17 cellular contexts compared by ENCODE assay signal in genomic region chr19:41230067-41230857, GRCh38. TPM values are rescaled to one million over a fixed set of nuclear protein-coding genes. Genes with fewer than 3 reads are reported as not detected.
"Had no signal": no experiment of that assay in that cellular context is flagged by ENCODE, and none has a peak within 500 bp of the region (broad histone marks: within the 10 kb centered on the region; RNA-seq: fewer than 3 reads in every experiment).

No MANE protein-coding gene starts in this region.

- H3K79me2 ChIP-seq: parathyroid adenoma had no signal

- H3K9me3 ChIP-seq: left lung, mucosa of descending colon, tibial nerve had no signal

- DNase-seq: activated CD4-positive, CD25-positive, alpha-beta regulatory T cell treated with anti-CD3 and anti-CD28 coated beads, Interleukin-2, amount 50 U/mL, for 72 hours; activated naive CD4-positive, alpha-beta T cell; activated naive CD8-positive, alpha-beta T cell treated with anti-CD3 and anti-CD28 coated beads, Interleukin-2, amount 10 ng/mL, durations not matched to agents 7 days and 5 days; anterior cingulate cortex; dermis blood vessel endothelial cell; erythroblast; kidney; left lung; mucosa of descending colon; naive thymus-derived CD4-positive, alpha-beta T cell; retina; stimulated activated CD4-positive, alpha-beta T cell treated with anti-CD3 and anti-CD28 coated beads, Interleukin-2, amount 100 ng/mL, for 48 hours; stimulated activated naive B cell treated with anti-CD40 and anti-IgM and Interleukin-4, amounts not matched to agents 10 μg/mL and 1 μg/mL and 100 μg/mL, for 72 hours had no signal

- H3K27ac ChIP-seq: hepatocyte, left lung, parathyroid adenoma had no signal

- H3K36me3 ChIP-seq: left lung had no signal

- H2AFZ ChIP-seq: hepatocyte, parathyroid adenoma had no signal

- H3K9ac ChIP-seq: parathyroid adenoma had no signal

- H3K27me3 ChIP-seq: hepatocyte, tibial nerve had no signal

- H3K4me3 ChIP-seq: hepatocyte, left lung, mucosa of descending colon, tibial nerve had no signal

- ATAC-seq: left lung; mucosa of descending colon; naive thymus-derived CD4-positive, alpha-beta T cell; stimulated activated naive B cell treated with anti-CD40 and anti-IgM and Interleukin-4, amounts not matched to agents 10 μg/mL and 1 μg/mL and 100 μg/mL, for 72 hours had no signal

- H3K4me2 ChIP-seq: hepatocyte had no signal

RNA-seq across cellular contexts. Expression of gene CYP2S1, which starts 37.2 kb away (rescaled TPM):
- total RNA-seq: activated CD8-positive, alpha-beta memory T cell treated with anti-CD3 and anti-CD28 coated beads for 36 hours had no signal
- polyA plus RNA-seq: naive thymus-derived CD4-positive, alpha-beta T cell had no signal
